19 cellular contexts compared by ENCODE assay signal in genomic region chr6:18099501-18099900, GRCh38. TPM values are rescaled to one million over a fixed set of nuclear protein-coding genes. Genes with fewer than 3 reads are reported as not detected.
DNase-seq lines count a peak whose midpoint lies in the region; ATAC-seq and TF ChIP-seq lines count a peak whose summit lies in the region.
"Had no signal": no experiment of that assay in that cellular context is flagged by ENCODE, and none has a peak within 500 bp of the region (broad histone marks: within the 10 kb centered on the region; RNA-seq: fewer than 3 reads in every experiment).

No MANE protein-coding gene starts in this region.

- H3K4me3 ChIP-seq in NB4 (ENCODE audit: low read depth, low read length) (no peak overlapping the region), epithelial cell of esophagus (ENCODE audit: low read length) (no peak overlapping the region)
- H3K4me3 ChIP-seq: GM23338, PC-9 had no signal

- no peak for TF ChIP-seq POLR2A in NB4 (IDR thresholded peaks at IDR 0.05; ENCODE audit: extremely low read depth, insufficient read length)

- DNase-seq in NB4 (ENCODE audit: low read depth) (peak; percentile 17), epithelial cell of esophagus (ENCODE audit: low read depth) (peak; percentile 8), NCI-H1694 treated with DMSO at 0.1 percent for 48 hours (lab: John Stamatoyannopoulos, UW) (no peak)
- no peak for DNase-seq in stimulated activated CD4-positive, alpha-beta T cell treated with anti-CD3 and anti-CD28 coated beads, Interleukin-4, amount 100 ng/mL, for 1 hour
- DNase-seq: Caco-2; CD4-positive, CD25-positive, alpha-beta regulatory T cell; DMS153; Kasumi-1; NCI-H1417; NCI-H1930; NCI-H82; SK-N-SH; T-helper 1 cell had no signal

- no peak for ATAC-seq in GM19463 (IDR thresholded peaks at IDR 0.05; ENCODE audit: unreplicated experiment)
- ATAC-seq: GM23338, Right ventricle myocardium inferior had no signal

- TF ChIP-seq CTCF in NB4 (IDR thresholded peaks at IDR 0.05; ENCODE audit: low read depth, low read length) = no peak
- TF ChIP-seq CTCF in epithelial cell of esophagus (IDR thresholded peaks at IDR 0.05; ENCODE audit: insufficient read depth, low read depth, low read length, missing control alignments) = no peak

- H3K27ac ChIP-seq in angular gyrus (ENCODE audit: low read depth, low read length) = peak overlapping the region; percentile 93
- H3K27ac ChIP-seq in temporal lobe (ENCODE audit: low read depth, low read length) = peak overlapping the region; percentile 98
- H3K27ac ChIP-seq: PC-9 had no signal

RNA-seq across cellular contexts. Expression of gene NHLRC1, which starts 23.0 kb away (rescaled TPM):
- 1.2 TPM for total RNA-seq in temporal lobe

RNA-seq across cellular contexts. Expression of gene TPMT, which starts 55.4 kb away (rescaled TPM):
- total RNA-seq in temporal lobe = 4.2 TPM

RNA-seq across cellular contexts. Expression of gene KDM1B, which starts 55.7 kb away (rescaled TPM):
- total RNA-seq in temporal lobe = 40.8 TPM

Comparison
In these comparisons a context has a peak if more than half of its experiments do, and no peak if none do; other contexts are left out.
1. DNase-seq: peak in NB4 (single experiment) and epithelial cell of esophagus (single experiment); none in NCI-H1694 treated with DMSO at 0.1 percent for 48 hours (single experiment) and stimulated activated CD4-positive, alpha-beta T cell treated with anti-CD3 and anti-CD28 coated beads, Interleukin-4, amount 100 ng/mL, for 1 hour (single experiment).